Comparison of ENCODE assay signal across 15 cellular contexts in the genomic region with DNA sequence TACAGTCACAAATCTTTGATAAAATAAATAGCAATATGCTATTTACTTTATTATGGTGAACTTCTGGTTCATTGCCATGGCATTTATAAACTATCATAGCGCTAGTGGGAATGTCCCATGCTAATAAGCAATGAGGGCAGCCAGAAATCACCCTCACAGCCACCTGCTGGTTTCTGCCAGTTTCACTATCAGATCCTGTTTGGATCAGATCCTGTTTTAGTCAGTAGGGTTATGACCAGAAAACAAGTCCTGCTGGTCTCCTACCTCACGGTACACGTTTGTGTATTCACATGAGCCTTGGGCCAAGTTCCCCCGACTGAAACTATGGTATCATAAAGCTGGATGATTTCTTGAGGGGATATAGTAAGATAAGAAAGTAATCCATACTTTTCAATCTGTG. TPM values are rescaled to one million over a fixed set of nuclear protein-coding genes. Genes with fewer than 3 reads are reported as not detected.
DNase-seq lines count a peak whose midpoint lies in the region; ATAC-seq and FAIRE-seq lines count a peak whose summit lies in the region.
"Had no signal": no experiment of that assay in that cellular context is flagged by ENCODE, and none has a peak within 500 bp of the region (broad histone marks: within the 10 kb centered on the region; RNA-seq: fewer than 3 reads in every experiment).

No MANE protein-coding gene starts in this region.

- no peak overlapping the region for H3K4me3 Mint-ChIP-seq in stimulated activated naive B cell treated with anti-CD40 and anti-IgM and Interleukin-4, amounts not matched to agents 10 μg/mL and 1 μg/mL and 100 μg/mL, for 72 hours
- H3K4me3 Mint-ChIP-seq in T-helper 17 cell = no peak overlapping the region
- H3K4me3 Mint-ChIP-seq: IgD-negative memory B cell had no signal

- peaks cover 0 to 5% of the 10 kb centered on the region in 2 donors for H3K9me3 Mint-ChIP-seq in stimulated activated naive B cell treated with anti-CD40 and anti-IgM and Interleukin-4, amounts not matched to agents 10 μg/mL and 1 μg/mL and 100 μg/mL, for 72 hours

- H3K27me3 Mint-ChIP-seq in stimulated activated naive B cell treated with anti-CD40 and anti-IgM and Interleukin-4, amounts not matched to agents 10 μg/mL and 1 μg/mL and 100 μg/mL, for 72 hours = peaks cover 0 to 20% of the 10 kb centered on the region in 2 donors
- H3K27me3 Mint-ChIP-seq in T-helper 17 cell = no peaks in the 10 kb centered on the region
- H3K27me3 Mint-ChIP-seq: IgD-negative memory B cell had no signal

- ATAC-seq in HG02642 (IDR thresholded peaks at IDR 0.05; ENCODE audit: poor library complexity, unreplicated experiment) = peak; percentile 72
- ATAC-seq in HG03457 (IDR thresholded peaks at IDR 0.05; ENCODE audit: unreplicated experiment) = peak; percentile 83
- ATAC-seq in stimulated activated naive B cell treated with anti-CD40 and anti-IgM and Interleukin-4, amounts not matched to agents 10 μg/mL and 1 μg/mL and 100 μg/mL, for 72 hours (replicated peaks) = peak; percentile 88 to 95
- ATAC-seq in T-helper 17 cell = no peak

- peak; percentile 83 for FAIRE-seq in GM19239 (lab: Jason Lieb, UNC)

- no peak overlapping the region for H3K27ac Mint-ChIP-seq in stimulated activated naive B cell treated with anti-CD40 and anti-IgM and Interleukin-4, amounts not matched to agents 10 μg/mL and 1 μg/mL and 100 μg/mL, for 72 hours
- H3K27ac Mint-ChIP-seq in T-helper 17 cell = no peak overlapping the region
- H3K27ac Mint-ChIP-seq: IgD-negative memory B cell had no signal

- no peaks in the 10 kb centered on the region for H3K36me3 Mint-ChIP-seq in stimulated activated naive B cell treated with anti-CD40 and anti-IgM and Interleukin-4, amounts not matched to agents 10 μg/mL and 1 μg/mL and 100 μg/mL, for 72 hours
- no peaks in the 10 kb centered on the region for H3K36me3 Mint-ChIP-seq in T-helper 17 cell (ENCODE audit: low read depth)
- H3K36me3 Mint-ChIP-seq: IgD-negative memory B cell had no signal

- H3K9me3 ChIP-seq in T-helper 17 cell (ENCODE audit: control insufficient read depth, low read length, poor library complexity, severe bottlenecking) = no peaks in the 10 kb centered on the region
- H3K9me3 ChIP-seq: left ventricle myocardium inferior had no signal

- DNase-seq in GM19239 (ENCODE audit: insufficient read length, low spot score) = no peak
- DNase-seq in stimulated activated naive B cell treated with anti-CD40 and anti-IgM and Interleukin-4, amounts not matched to agents 10 μg/mL and 1 μg/mL and 100 μg/mL, for 72 hours = peak; percentile 47
- no peak for DNase-seq in activated CD4-positive, alpha-beta T cell treated with anti-CD3 and anti-CD28 coated beads for 4 hours
- no peak for DNase-seq in T-helper 17 cell
- DNase-seq in NCI-H187 (lab: John Stamatoyannopoulos, UW) = no peak
- DNase-seq: HCEC 1CT; left ventricle myocardium inferior; NCI-H2107; PC-9; stimulated activated CD4-positive, alpha-beta T cell treated with anti-CD3 and anti-CD28 coated beads, Interleukin-15, amount 100 ng/mL, for 24 hours had no signal

- H3K4me1 Mint-ChIP-seq in stimulated activated naive B cell treated with anti-CD40 and anti-IgM and Interleukin-4, amounts not matched to agents 10 μg/mL and 1 μg/mL and 100 μg/mL, for 72 hours = peaks cover 5 to 15% of the 10 kb centered on the region in 2 donors
- no peaks in the 10 kb centered on the region for H3K4me1 Mint-ChIP-seq in T-helper 17 cell

RNA-seq across cellular contexts. Expression of gene FOXR2, which starts 17.7 kb away (rescaled TPM):
- not detected for total RNA-seq in T-helper 17 cell
- total RNA-seq: glomerular endothelial cell, left ventricle myocardium inferior, osteoblast, PC-9 had no signal
